In the genomic region with DNA sequence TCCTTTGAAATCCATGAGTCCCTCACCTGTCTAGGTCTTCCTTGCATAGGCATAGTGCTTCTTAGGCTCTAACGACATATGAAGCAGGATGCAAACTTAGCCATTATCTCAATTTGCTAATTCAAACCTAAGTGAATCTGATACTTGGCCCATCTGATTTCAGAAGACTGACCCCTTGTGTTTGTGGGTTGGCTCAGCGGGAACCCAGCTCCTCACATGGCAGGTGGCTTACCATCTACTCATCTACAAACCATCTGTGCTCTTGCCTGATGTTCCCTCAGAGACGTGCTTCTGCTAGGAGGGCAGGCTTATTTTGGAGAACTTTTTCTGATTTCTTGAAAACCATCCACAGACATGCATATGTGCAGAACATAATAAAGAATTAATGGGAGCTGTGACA, we compare ENCODE assay signal across 1 cellular context.
TF ChIP-seq lines count a peak whose summit lies in the region.

No MANE protein-coding gene starts in this region.

TF ChIP-seq in GM12878, 131 proteins besides CTCF, POLR2A, EP300 and RAD21:
- no peak for TF ChIP-seq JUNB (IDR thresholded peaks at IDR 0.05)
- TF ChIP-seq ZNF687 (IDR thresholded peaks at IDR 0.05), result no peak
- no peak for TF ChIP-seq BCL11A (IDR thresholded peaks at IDR 0.05; ENCODE audit: low read depth, low read length)
- TF ChIP-seq TCF12 (IDR thresholded peaks at IDR 0.05; ENCODE audit: low read depth, low read length), result no peak
- no peak for TF ChIP-seq BMI1 (IDR thresholded peaks at IDR 0.05; ENCODE audit: borderline replicate concordance)
- TF ChIP-seq SMAD5 (IDR thresholded peaks at IDR 0.05; ENCODE audit: low read depth), result no peak
- no peak for TF ChIP-seq SPI1 (IDR thresholded peaks at IDR 0.05; ENCODE audit: borderline replicate concordance, insufficient read depth, low read depth, low read length)
- TF ChIP-seq BACH1 (IDR thresholded peaks at IDR 0.05; ENCODE audit: borderline replicate concordance), result no peak
- TF ChIP-seq POLR2AphosphoS2 (IDR thresholded peaks at IDR 0.05; ENCODE audit: low read depth, low read length), result no peak
- no peak for TF ChIP-seq KLF5 (IDR thresholded peaks at IDR 0.05; ENCODE audit: partially characterized antibody)
- TF ChIP-seq CBX5 (IDR thresholded peaks at IDR 0.05; ENCODE audit: low read depth), result no peak
- TF ChIP-seq, protein P1, sequence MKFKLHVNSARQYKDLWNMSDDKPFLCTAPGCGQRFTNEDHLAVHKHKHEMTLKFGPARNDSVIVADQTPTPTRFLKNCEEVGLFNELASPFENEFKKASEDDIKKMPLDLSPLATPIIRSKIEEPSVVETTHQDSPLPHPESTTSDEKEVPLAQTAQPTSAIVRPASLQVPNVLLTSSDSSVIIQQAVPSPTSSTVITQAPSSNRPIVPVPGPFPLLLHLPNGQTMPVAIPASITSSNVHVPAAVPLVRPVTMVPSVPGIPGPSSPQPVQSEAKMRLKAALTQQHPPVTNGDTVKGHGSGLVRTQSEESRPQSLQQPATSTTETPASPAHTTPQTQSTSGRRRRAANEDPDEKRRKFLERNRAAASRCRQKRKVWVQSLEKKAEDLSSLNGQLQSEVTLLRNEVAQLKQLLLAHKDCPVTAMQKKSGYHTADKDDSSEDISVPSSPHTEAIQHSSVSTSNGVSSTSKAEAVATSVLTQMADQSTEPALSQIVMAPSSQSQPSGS (IDR thresholded peaks at IDR 0.05; ENCODE audit: low read length), result no peak
- TF ChIP-seq REST (IDR thresholded peaks at IDR 0.05; ENCODE audit: low read depth, low read length), result no peak
- no peak for TF ChIP-seq STAT3 (IDR thresholded peaks at IDR 0.05; ENCODE audit: low read depth, low read length)
- no peak for TF ChIP-seq BRCA1 (IDR thresholded peaks at IDR 0.05; ENCODE audit: low read depth, low read length)
- no peak for TF ChIP-seq IKZF2 (IDR thresholded peaks at IDR 0.05)
- no peak for TF ChIP-seq NRF1 (conservative IDR thresholded peaks at IDR 0.05; ENCODE audit: low read depth, low read length)
- no peak for TF ChIP-seq ZNF274 (IDR thresholded peaks at IDR 0.05; ENCODE audit: insufficient read depth, insufficient read length)
- TF ChIP-seq ATF3 (IDR thresholded peaks at IDR 0.05; ENCODE audit: borderline replicate concordance, extremely low read depth, low read depth, low read length), result no peak
